2 cellular contexts compared by ENCODE assay signal in the genomic region with DNA sequence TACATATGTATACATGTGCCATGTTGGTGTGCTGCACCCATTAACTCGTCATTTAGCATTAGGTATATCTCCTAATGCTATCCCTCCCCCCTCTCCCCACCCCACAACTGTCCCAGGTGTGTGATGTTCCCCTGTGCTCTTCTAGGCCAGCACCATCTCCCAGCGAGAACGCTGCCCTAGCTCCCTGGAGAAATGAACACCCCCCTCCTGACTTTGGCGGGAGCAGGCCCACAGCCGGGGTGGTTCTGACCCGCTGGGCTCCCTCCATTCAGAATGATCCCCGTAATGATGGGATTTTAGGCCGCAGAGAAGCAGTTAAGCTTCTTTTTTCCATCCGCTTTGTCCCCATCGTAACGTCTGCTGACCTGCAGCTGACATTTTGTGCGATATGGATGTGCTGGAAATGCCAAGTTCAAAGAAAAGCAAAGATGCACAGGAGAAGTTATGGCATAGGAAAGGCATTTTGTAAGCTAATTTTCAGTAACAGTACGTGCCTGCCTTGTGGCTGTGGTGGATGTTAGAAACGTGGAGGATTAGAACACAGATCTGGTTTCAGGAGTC.
TF ChIP-seq lines count a peak whose summit lies in the region.

No MANE protein-coding gene starts in this region.

TF ChIP-seq in SK-N-SH, 30 proteins besides CTCF, POLR2A, EP300 and RAD21 (continued from another document):
- TF ChIP-seq ZBTB33 (IDR thresholded peaks at IDR 0.05; ENCODE audit: borderline replicate concordance, low read depth): no peak
- TF ChIP-seq, protein P1, sequence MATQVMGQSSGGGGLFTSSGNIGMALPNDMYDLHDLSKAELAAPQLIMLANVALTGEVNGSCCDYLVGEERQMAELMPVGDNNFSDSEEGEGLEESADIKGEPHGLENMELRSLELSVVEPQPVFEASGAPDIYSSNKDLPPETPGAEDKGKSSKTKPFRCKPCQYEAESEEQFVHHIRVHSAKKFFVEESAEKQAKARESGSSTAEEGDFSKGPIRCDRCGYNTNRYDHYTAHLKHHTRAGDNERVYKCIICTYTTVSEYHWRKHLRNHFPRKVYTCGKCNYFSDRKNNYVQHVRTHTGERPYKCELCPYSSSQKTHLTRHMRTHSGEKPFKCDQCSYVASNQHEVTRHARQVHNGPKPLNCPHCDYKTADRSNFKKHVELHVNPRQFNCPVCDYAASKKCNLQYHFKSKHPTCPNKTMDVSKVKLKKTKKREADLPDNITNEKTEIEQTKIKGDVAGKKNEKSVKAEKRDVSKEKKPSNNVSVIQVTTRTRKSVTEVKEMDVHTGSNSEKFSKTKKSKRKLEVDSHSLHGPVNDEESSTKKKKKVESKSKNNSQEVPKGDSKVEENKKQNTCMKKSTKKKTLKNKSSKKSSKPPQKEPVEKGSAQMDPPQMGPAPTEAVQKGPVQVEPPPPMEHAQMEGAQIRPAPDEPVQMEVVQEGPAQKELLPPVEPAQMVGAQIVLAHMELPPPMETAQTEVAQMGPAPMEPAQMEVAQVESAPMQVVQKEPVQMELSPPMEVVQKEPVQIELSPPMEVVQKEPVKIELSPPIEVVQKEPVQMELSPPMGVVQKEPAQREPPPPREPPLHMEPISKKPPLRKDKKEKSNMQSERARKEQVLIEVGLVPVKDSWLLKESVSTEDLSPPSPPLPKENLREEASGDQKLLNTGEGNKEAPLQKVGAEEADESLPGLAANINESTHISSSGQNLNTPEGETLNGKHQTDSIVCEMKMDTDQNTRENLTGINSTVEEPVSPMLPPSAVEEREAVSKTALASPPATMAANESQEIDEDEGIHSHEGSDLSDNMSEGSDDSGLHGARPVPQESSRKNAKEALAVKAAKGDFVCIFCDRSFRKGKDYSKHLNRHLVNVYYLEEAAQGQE (IDR thresholded peaks at IDR 0.05; ENCODE audit: low read depth, low read length): no peak
- no peak for TF ChIP-seq POLR2AphosphoS5 (IDR thresholded peaks at IDR 0.05; ENCODE audit: low read depth, low read length)
- no peak for TF ChIP-seq MEF2A (IDR thresholded peaks at IDR 0.05; ENCODE audit: borderline replicate concordance, low read depth)
- no peak for TF ChIP-seq TEAD4 (IDR thresholded peaks at IDR 0.05; ENCODE audit: borderline replicate concordance, insufficient read depth)
- TF ChIP-seq FOSL2 (IDR thresholded peaks at IDR 0.05; ENCODE audit: borderline replicate concordance, low read depth): no peak
- TF ChIP-seq USF2 (IDR thresholded peaks at IDR 0.05; ENCODE audit: borderline replicate concordance, low read depth, low read length): no peak
- TF ChIP-seq NFIC (IDR thresholded peaks at IDR 0.05; ENCODE audit: borderline replicate concordance): no peak

TF ChIP-seq in SK-N-SH treated with all-trans-retinoic acid at 6 μM for 48 hours, 23 proteins besides CTCF, POLR2A, EP300 and RAD21 (continued from another document):
- TF ChIP-seq CSRNP3 (CRISPR knock-in tag; IDR thresholded peaks at IDR 0.05) (no peak), GLIS3 (CRISPR knock-in tag; IDR thresholded peaks at IDR 0.05) (no peak), CSDC2 (CRISPR knock-in tag; IDR thresholded peaks at IDR 0.05) (no peak), ARNTL (CRISPR knock-in tag; IDR thresholded peaks at IDR 0.05; ENCODE audit: borderline replicate concordance, low read depth) (no peak), RARB (CRISPR knock-in tag; IDR thresholded peaks at IDR 0.05) (no peak), POU6F1 (CRISPR knock-in tag; IDR thresholded peaks at IDR 0.05; ENCODE audit: borderline replicate concordance, low read depth) (no peak), ISL1 (CRISPR knock-in tag; IDR thresholded peaks at IDR 0.05) (no peak)
